8 cellular contexts compared by ENCODE assay signal in the genomic region with DNA sequence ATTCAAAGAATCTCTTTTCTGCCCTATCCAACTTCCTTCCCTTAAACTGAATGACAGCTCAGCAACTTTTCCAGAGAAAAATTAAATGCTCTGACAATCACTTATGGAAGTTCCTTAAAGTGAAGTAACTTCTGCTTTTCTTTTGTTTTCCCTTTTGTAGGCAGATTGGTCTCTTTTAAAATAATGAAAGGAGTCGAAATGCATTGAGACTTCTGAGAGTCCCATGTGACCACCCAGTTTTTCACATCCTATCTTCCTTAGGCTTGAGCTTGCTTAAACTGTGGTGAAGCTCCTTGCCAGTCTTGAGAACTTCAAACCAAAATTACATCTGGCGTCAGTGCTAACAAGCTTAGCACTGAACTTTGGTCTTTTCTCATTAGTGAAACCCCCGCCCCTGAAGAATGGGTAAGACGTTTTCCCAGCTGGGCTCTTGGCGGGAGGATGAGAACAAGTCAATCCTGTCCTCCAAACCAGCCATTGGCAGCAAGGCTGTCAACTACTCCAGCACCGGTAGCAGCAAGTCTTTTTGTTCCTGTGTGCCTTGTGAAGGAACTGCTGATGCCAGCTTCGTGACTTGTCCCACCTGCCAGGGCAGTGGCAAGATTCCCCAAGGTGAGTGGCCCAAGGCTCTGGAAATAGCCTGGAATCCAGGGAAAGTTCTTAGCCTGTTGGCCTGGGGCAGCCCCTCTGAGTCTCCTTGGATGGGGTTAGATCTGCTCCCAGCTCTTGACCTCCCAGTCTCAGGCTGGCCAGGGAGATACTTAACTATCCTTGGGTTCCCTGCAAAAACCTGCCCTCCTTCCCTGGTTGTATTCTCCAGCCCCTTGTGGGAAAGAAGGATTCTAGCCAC. TPM values are rescaled to one million over a fixed set of nuclear protein-coding genes. Genes with fewer than 3 reads are reported as not detected.
A peak's percentile ranks its signal among the peaks of the same experiment; 100 is the strongest.
DNase-seq lines count a peak whose midpoint lies in the region; ATAC-seq and TF ChIP-seq lines count a peak whose summit lies in the region.

No MANE protein-coding gene starts in this region.

- WGBS in prostate gland, result 44% methylated on average over 7 of the region's 7 CpGs

- POLR2A ChIA-PET in OCI-LY7 (lab: Charles Lee), result interaction anchor here (0.7 kb wide), 1 partner anchor 39 kb away, joined by 3 read pairs; no protein-coding TSS in a partner anchor

- intact Hi-C loops in OCI-LY7 (cut with micrococcal nuclease; ENCODE audit: unreplicated experiment) (loop anchor here (5.0 kb wide), 1 partner anchor 191 kb away; the partner anchor contains the start of gene VAT1), prostate gland (cut with DNase I) (loop anchor here (5.0 to 10.0 kb wide), 2 partner anchors 41 to 272 kb away; partner anchors contain the start of genes DHX8 and NBR1)

- no peaks in the 10 kb centered on the region for H3K79me2 ChIP-seq in OCI-LY7 (ENCODE audit: insufficient read depth, low read depth, low read length)

- H3K4me1 ChIP-seq in OCI-LY7 (ENCODE audit: insufficient read depth, low read length, poor library complexity, severe bottlenecking) (peaks cover 32% of the 10 kb centered on the region), prostate gland (replicated peaks) (peaks cover 5% of the 10 kb centered on the region)

- no peaks in the 10 kb centered on the region for H3K27me3 ChIP-seq in prostate gland (replicated peaks; ENCODE audit: insufficient read depth)

- BruUV-seq in OCI-LY7 (replicated peaks; lab: Mats Ljungman, UMichigan), result no TSS peak

- TF ChIP-seq CTCF in GM12864 (IDR thresholded peaks at IDR 0.05; ENCODE audit: low read depth, low read length, missing control alignments) (no peak), OCI-LY7 (conservative IDR thresholded peaks at IDR 0.05; ENCODE audit: low read length) (no peak), prostate gland (IDR thresholded peaks at IDR 0.05) (no peak)

- peak overlapping the region; percentile 47; the same call in 1 of the 2 replicates for H2AFZ ChIP-seq in OCI-LY7 (ENCODE audit: low read length)

- H3K27ac ChIP-seq in OCI-LY7 (ENCODE audit: low read depth, low read length, poor library complexity, severe bottlenecking), result peak overlapping the region; percentile 71
- H3K27ac ChIP-seq in prostate gland, result peak overlapping the region; percentile 77 to 83

- CTCF ChIA-PET in OCI-LY7 (lab: Charles Lee; ENCODE audit: unreplicated experiment), result interaction anchor here (1.5 kb wide), 1 partner anchor 13 kb away, joined by 5 read pairs; no protein-coding TSS in a partner anchor

- peaks cover 4% of the 10 kb centered on the region; the same call in 1 of the 2 replicates for H3K36me3 ChIP-seq in OCI-LY7 (ENCODE audit: insufficient read depth, low read length)
- H3K36me3 ChIP-seq in prostate gland, result peaks cover 0 to 5% of the 10 kb centered on the region in 2 donors

- peak overlapping the region; percentile 91 for H3K4me2 ChIP-seq in OCI-LY7 (ENCODE audit: low read length)

- H4K20me1 ChIP-seq in OCI-LY7 (ENCODE audit: insufficient read depth, low read length), result no peaks in the 10 kb centered on the region

- ATAC-seq in esophagus mucosa, result peak; percentile 27
- ATAC-seq in GM21528 (IDR thresholded peaks at IDR 0.05; ENCODE audit: low FRiP score, unreplicated experiment), result no peak

- TF ChIP-seq POLR2A in prostate gland (IDR thresholded peaks at IDR 0.05), result no peak

- H3K4me3 ChIP-seq in GM12864 (ENCODE audit: low read depth, low read length) (peak overlapping the region; percentile 73), OCI-LY7 (ENCODE audit: low read depth, low read length, poor library complexity, severe bottlenecking) (peak overlapping the region; percentile 70), prostate gland (peak overlapping the region in 1 of 2 donors; percentile 40)

- no peaks in the 10 kb centered on the region for H3K9me2 ChIP-seq in OCI-LY7 (ENCODE audit: insufficient read depth, low read length)

- DNase-seq in GM12864 (ENCODE audit: low read depth) (peak; percentile 44), OCI-LY7 (ENCODE audit: low spot score) (peak; percentile 55), prostate gland (ENCODE audit: low spot score) (peak; percentile 47), epidermal melanocyte (ENCODE audit: insufficient read length, low spot score) (no peak), EL (no peak)
- no peak for DNase-seq in activated effector memory CD4-positive, alpha-beta T cell treated with anti-CD3 and anti-CD28 coated beads, Interleukin-2, amount 50 U/mL, for 16 hours

- H3K9me3 ChIP-seq in OCI-LY7 (ENCODE audit: low read length) (no peaks in the 10 kb centered on the region), prostate gland (no peaks in the 10 kb centered on the region)

RNA-seq across cellular contexts. Expression of gene TMEM106A, which starts 1.2 kb away (rescaled TPM):
- 7.1 and 9.4 TPM in 2 replicates for total RNA-seq in OCI-LY7 (2014; rRNA removed; shearing (Covaris generic))
- total RNA-seq in OCI-LY7 (2022) (17.1 and 19.1 TPM in 2 replicates), esophagus mucosa (1.3 TPM), prostate gland (1 to 10 TPM; 2.6 to 8.0 TPM)

RNA-seq across cellular contexts. Expression of gene CCDC200, which starts 15.6 kb away (rescaled TPM):
- total RNA-seq in OCI-LY7 (2014; rRNA removed; shearing (Covaris generic)), result not detected in 2 replicates
- total RNA-seq in OCI-LY7 (2022) (not detected in 2 replicates), esophagus mucosa (not detected), prostate gland (1 to 10 TPM in 1 of 2 donors, not detected in 1; 2.7 TPM)

RNA-seq across cellular contexts. Expression of gene RNU2-1, which starts 20.9 kb away (rescaled TPM):
- not detected in 2 replicates for total RNA-seq in OCI-LY7 (2014; rRNA removed; shearing (Covaris generic))
- 7,263 and 7,340 TPM in 2 replicates for total RNA-seq in OCI-LY7 (2022)
- total RNA-seq in esophagus mucosa, result 11,314 TPM
- total RNA-seq in prostate gland, result not detected

RNA-seq across cellular contexts. Expression of gene NBR1, which starts 41.9 kb away (rescaled TPM):
- total RNA-seq in OCI-LY7 (2014; rRNA removed; shearing (Covaris generic)), result 15.2 and 16.2 TPM in 2 replicates
- total RNA-seq in OCI-LY7 (2022) (38.6 and 48.3 TPM in 2 replicates), esophagus mucosa (32.7 TPM), prostate gland (100 to 1,000 TPM; 120 to 156 TPM)

Comparison
In these comparisons a context has a peak if more than half of its experiments do, and no peak if none do; other contexts are left out.
1. DNase-seq: peak in GM12864 (single experiment), OCI-LY7 (single experiment) and prostate gland (single experiment); none in epidermal melanocyte (single experiment), EL (single experiment) and activated effector memory CD4-positive, alpha-beta T cell treated with anti-CD3 and anti-CD28 coated beads, Interleukin-2, amount 50 U/mL, for 16 hours (single experiment).